Comparison of ENCODE assay signal across 10 cellular contexts in the genomic region with DNA sequence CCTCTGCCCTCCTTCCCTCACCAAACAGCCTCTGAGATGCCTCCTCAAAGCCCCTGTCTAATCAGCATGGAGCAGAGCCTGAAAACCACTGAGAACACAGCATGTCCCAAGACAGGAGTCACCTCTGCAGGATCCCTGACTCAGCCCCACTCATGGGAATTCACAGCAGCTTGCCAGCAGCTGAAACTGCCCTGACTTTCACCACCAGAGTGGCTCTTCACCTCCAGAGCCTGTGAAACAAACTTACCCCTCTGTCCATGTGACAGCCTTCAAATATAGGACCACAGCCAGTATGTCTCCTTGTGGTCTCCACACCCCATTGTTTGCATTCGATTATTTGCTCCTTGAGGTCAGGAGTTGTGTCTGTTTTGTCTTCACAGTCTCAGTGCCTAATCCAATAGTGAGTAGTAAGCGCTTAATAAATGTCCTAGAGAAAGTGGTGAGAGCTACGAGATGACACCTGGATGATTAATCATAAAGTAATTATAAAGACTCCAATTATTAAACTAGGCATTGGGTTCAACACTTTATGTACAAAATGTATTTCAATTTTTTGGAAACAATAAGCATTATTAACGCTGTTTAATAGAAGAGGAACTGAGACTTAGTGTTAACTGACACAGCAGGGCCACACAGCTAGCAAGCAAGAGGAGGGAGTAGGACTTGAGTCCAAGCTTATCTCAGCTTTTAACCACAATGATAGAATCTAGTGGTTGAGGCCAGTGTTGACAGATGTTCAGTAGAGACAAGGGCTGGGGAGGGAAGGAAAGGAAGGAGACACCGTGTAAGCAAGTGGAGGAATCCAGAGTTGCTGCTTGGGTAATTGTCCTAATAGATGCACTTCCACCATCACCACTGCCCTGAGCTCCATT.
DNase-seq lines count a peak whose midpoint lies in the region; ATAC-seq and FAIRE-seq lines count a peak whose summit lies in the region.
"Had no signal": no experiment of that assay in that cellular context is flagged by ENCODE, and none has a peak within 500 bp of the region (broad histone marks: within the 10 kb centered on the region; RNA-seq: fewer than 3 reads in every experiment).

No MANE protein-coding gene starts in this region.

- no peaks in the 10 kb centered on the region for H3K36me3 ChIP-seq in CD8-positive, alpha-beta memory T cell (ENCODE audit: insufficient read depth, low read length)

- H3K27me3 Mint-ChIP-seq in CD8-positive, alpha-beta memory T cell, result no peaks in the 10 kb centered on the region

- DNase-seq in GF-D8 (lab: John Stamatoyannopoulos, UW), result peak; percentile 91
- DNase-seq in brain pericyte (ENCODE audit: low read depth, low spot score), result peak; percentile 20
- no peak for DNase-seq in frontal cortex (ENCODE audit: low spot score in 2 of 2)
- DNase-seq in activated naive CD4-positive, alpha-beta T cell treated with Interleukin-2 at 50 U/mL for 16 hours, result no peak
- DNase-seq in CD8-positive, alpha-beta memory T cell, result no peak
- DNase-seq in NCI-H187 (lab: John Stamatoyannopoulos, UW), result no peak
- DNase-seq: activated naive CD8-positive, alpha-beta T cell treated with anti-CD3 and anti-CD28 coated beads, Interleukin-2, amount 10 ng/mL, durations not matched to agents 7 days and 5 days had no signal

- no peak overlapping the region for H3K4me3 Mint-ChIP-seq in CD8-positive, alpha-beta memory T cell
- H3K4me3 Mint-ChIP-seq: activated naive CD8-positive, alpha-beta T cell treated with anti-CD3 and anti-CD28 coated beads, Interleukin-2, amount 10 ng/mL, durations not matched to agents 7 days and 5 days had no signal

- ATAC-seq in GM21381 (IDR thresholded peaks at IDR 0.05; ENCODE audit: unreplicated experiment) (peak; percentile 56), HG03521 (IDR thresholded peaks at IDR 0.05; ENCODE audit: unreplicated experiment) (peak; percentile 57)

- H3K4me3 ChIP-seq in CD8-positive, alpha-beta memory T cell (ENCODE audit: low read length), result no peak overlapping the region

- H3K36me3 Mint-ChIP-seq in CD8-positive, alpha-beta memory T cell, result no peaks in the 10 kb centered on the region

- no peaks in the 10 kb centered on the region for H3K4me1 ChIP-seq in CD8-positive, alpha-beta memory T cell (ENCODE audit: insufficient read depth, low read length)

- CTCF ChIA-PET in CD8-positive, alpha-beta memory T cell (lab: Charles Lee), result no interaction called here

- POLR2A ChIA-PET in CD8-positive, alpha-beta memory T cell (lab: Charles Lee), result interaction anchor here (0.5 kb wide), 1 partner anchor 34 kb away, joined by 9 read pairs; no protein-coding TSS in a partner anchor

- H3K4me1 Mint-ChIP-seq in CD8-positive, alpha-beta memory T cell, result peaks cover 4 to 14% (median 9%) of the 10 kb centered on the region in 3 donors

- H3K27ac Mint-ChIP-seq in CD8-positive, alpha-beta memory T cell, result peak overlapping the region in 1 of 8 donors; percentile 65
- H3K27ac Mint-ChIP-seq: activated naive CD8-positive, alpha-beta T cell treated with anti-CD3 and anti-CD28 coated beads, Interleukin-2, amount 10 ng/mL, durations not matched to agents 7 days and 5 days had no signal

- no peaks in the 10 kb centered on the region for H3K9me3 ChIP-seq in CD8-positive, alpha-beta memory T cell (ENCODE audit: low read length)

- H3K27me3 ChIP-seq in CD8-positive, alpha-beta memory T cell (ENCODE audit: insufficient read depth, low read length, poor library complexity, severe bottlenecking), result no peaks in the 10 kb centered on the region

- H3K9me3 Mint-ChIP-seq in CD8-positive, alpha-beta memory T cell, result no peaks in the 10 kb centered on the region

- FAIRE-seq in frontal cortex (lab: Jason Lieb, UNC), result no peak
- FAIRE-seq: H1 had no signal

- H3K27ac ChIP-seq in CD8-positive, alpha-beta memory T cell (ENCODE audit: low read depth, low read length), result no peak overlapping the region

Comparison
In these comparisons a context has a peak if more than half of its experiments do, and no peak if none do; other contexts are left out.
1. DNase-seq: peak in GF-D8 (single experiment) and brain pericyte (single experiment); none in frontal cortex (0 of 2), activated naive CD4-positive, alpha-beta T cell treated with Interleukin-2 at 50 U/mL for 16 hours (single experiment), CD8-positive, alpha-beta memory T cell (0 of 5) and NCI-H187 (0 of 2).